ENCODE assay signal across 21 cellular contexts in the genomic region with DNA sequence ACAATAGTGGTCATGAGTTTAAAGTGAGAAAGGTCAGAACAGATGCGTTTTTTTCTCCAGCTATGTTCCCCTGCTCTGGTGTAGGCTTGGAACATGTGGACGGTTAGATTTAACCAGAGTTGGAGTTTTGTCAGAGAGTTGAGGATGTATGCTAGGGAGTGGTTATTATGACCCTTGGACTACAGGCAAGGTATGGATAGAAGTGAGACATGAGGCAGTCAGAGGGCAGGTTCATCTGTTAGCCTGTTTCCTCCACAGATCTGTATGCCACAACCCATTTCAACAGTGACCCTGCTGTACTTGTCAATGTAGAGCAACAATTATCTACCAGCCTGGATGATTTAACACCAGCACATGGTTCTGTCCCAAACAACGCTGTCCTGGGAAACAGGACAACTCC. TPM values are rescaled to one million over a fixed set of nuclear protein-coding genes. Genes with fewer than 3 reads are reported as not detected.
"Had no signal": no experiment of that assay in that cellular context is flagged by ENCODE, and none has a peak within 500 bp of the region (broad histone marks: within the 10 kb centered on the region; RNA-seq: fewer than 3 reads in every experiment).

No MANE protein-coding gene starts in this region.

- H3K9ac ChIP-seq: SK-N-SH had no signal

- DNase-seq: IMR-90, Karpas-422, KG1, MM.1S, NCI-H1092 treated with DMSO at 0.1 percent for 48 hours, NCI-H1436, NCI-H187, NCI-H2029, NCI-H2081 treated with DMSO at 0.1 percent for 48 hours, NCI-H2171, NCI-H226, NCI-H446, NCI-H510A, NCI-H524 treated with DMSO at 0.1 percent for 48 hours, NCI-H69, NCI-H774, RPMI8226, SHP77, SK-N-SH had no signal

- H3K9me3 ChIP-seq: SK-N-SH had no signal

- H3K4me2 ChIP-seq: SK-N-SH had no signal

RNA-seq across cellular contexts. Expression of a gene that starts 44.1 kb away (rescaled TPM):
- total RNA-seq: HT-29, SK-MEL-5 had no signal
